Comparison of ENCODE assay signal across 8 cellular contexts in the genomic region with DNA sequence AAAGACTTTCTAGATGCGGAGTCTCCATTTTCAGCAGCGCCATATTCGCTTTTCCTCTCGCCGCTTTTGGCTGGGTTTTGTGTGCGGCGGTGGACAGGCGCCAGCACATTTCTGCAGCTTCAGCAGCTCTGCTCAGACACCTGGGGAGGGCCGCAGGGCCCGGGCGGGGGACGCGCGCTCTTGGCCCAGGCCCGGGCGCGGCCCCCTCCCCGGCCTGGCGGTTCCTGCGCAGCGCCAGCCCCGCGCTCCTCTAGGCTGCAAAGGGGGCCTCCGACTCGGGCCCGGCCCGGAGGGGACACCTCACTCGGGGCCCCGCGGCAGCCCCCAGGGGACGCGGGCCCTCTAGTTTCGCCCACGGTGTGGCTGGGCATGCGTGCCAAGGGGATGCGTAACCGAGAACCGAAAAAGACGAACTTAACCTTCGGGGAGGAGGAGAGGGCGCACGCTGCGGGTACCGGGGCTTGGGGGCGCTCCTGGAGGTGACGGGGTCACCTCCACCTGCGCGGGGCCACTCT. TPM values are rescaled to one million over a fixed set of nuclear protein-coding genes. Genes with fewer than 3 reads are reported as not detected.
A peak's percentile ranks its signal among the peaks of the same experiment; 100 is the strongest.
DNase-seq lines count a peak whose midpoint lies in the region; ATAC-seq and TF ChIP-seq lines count a peak whose summit lies in the region.

No MANE protein-coding gene starts in this region.

- no peaks in the 10 kb centered on the region for H3K79me2 ChIP-seq in DOHH2 (ENCODE audit: control insufficient read depth, low read length)

- ATAC-seq in GM21528 (IDR thresholded peaks at IDR 0.05; ENCODE audit: low FRiP score, unreplicated experiment): peak; percentile 67

- under 1% methylated on average over 48 of the region's 48 CpGs for WGBS in thymus

- no peaks in the 10 kb centered on the region for H3K9me2 ChIP-seq in DOHH2 (replicated peaks; ENCODE audit: control insufficient read depth, low read length)

- H3K36me3 Mint-ChIP-seq in activated T-helper 2 cell treated with anti-CD3 and anti-CD28 coated beads, Interferon-gamma antibody, Interleukin-2, Interleukin-4, amounts not matched to agents 10 μg/mL and 5 μg/mL and 100 μg/mL, durations not matched to agents 14 hours and 24 hours and 36 hours (ENCODE audit: low read depth): peaks cover 18% of the 10 kb centered on the region

- H3K27me3 ChIP-seq in DOHH2 (ENCODE audit: control insufficient read depth, low read length): peaks cover 75% of the 10 kb centered on the region
- peaks cover 8% of the 10 kb centered on the region for H3K27me3 ChIP-seq in MG63
- H3K27me3 ChIP-seq in neuron (ENCODE audit: insufficient read depth, low read length): peaks cover 31% of the 10 kb centered on the region
- H3K27me3 ChIP-seq in thymus (ENCODE audit: control insufficient read depth, insufficient read depth): peaks cover 17% of the 10 kb centered on the region

- no peak overlapping the region for H3K27ac ChIP-seq in DOHH2 (ENCODE audit: low read depth, low read length)
- peak overlapping the region; percentile 89 for H3K27ac ChIP-seq in thymus (ENCODE audit: low read depth)

- H3K36me3 ChIP-seq in DOHH2 (ENCODE audit: control insufficient read depth, low read length) (no peaks in the 10 kb centered on the region), MG63 (no peaks in the 10 kb centered on the region), neuron (ENCODE audit: insufficient read depth, low read length) (no peaks in the 10 kb centered on the region), thymus (ENCODE audit: control insufficient read depth, insufficient read depth) (no peaks in the 10 kb centered on the region)

- peak overlapping the region; percentile 95 for H2AFZ ChIP-seq in neuron (ENCODE audit: low read depth, low read length)

- H3K27ac Mint-ChIP-seq in activated T-helper 2 cell treated with anti-CD3 and anti-CD28 coated beads, Interferon-gamma antibody, Interleukin-2, Interleukin-4, amounts not matched to agents 10 μg/mL and 5 μg/mL and 100 μg/mL, durations not matched to agents 14 hours and 24 hours and 36 hours: peak overlapping the region; percentile 100

- no peaks in the 10 kb centered on the region for H4K20me1 ChIP-seq in DOHH2 (ENCODE audit: control insufficient read depth, insufficient read depth, low read depth, low read length)

- peaks cover 24% of the 10 kb centered on the region for H3K4me1 Mint-ChIP-seq in activated T-helper 2 cell treated with anti-CD3 and anti-CD28 coated beads, Interferon-gamma antibody, Interleukin-2, Interleukin-4, amounts not matched to agents 10 μg/mL and 5 μg/mL and 100 μg/mL, durations not matched to agents 14 hours and 24 hours and 36 hours (ENCODE audit: low read depth)

- H3K4me2 ChIP-seq in DOHH2 (ENCODE audit: low read length): peak overlapping the region; percentile 88

- peak overlapping the region; percentile 94 for H3K4me3 Mint-ChIP-seq in activated T-helper 2 cell treated with anti-CD3 and anti-CD28 coated beads, Interferon-gamma antibody, Interleukin-2, Interleukin-4, amounts not matched to agents 10 μg/mL and 5 μg/mL and 100 μg/mL, durations not matched to agents 14 hours and 24 hours and 36 hours (ENCODE audit: low read depth)

- H3K9me3 Mint-ChIP-seq in activated T-helper 2 cell treated with anti-CD3 and anti-CD28 coated beads, Interferon-gamma antibody, Interleukin-2, Interleukin-4, amounts not matched to agents 10 μg/mL and 5 μg/mL and 100 μg/mL, durations not matched to agents 14 hours and 24 hours and 36 hours: no peaks in the 10 kb centered on the region

- peaks cover 11% of the 10 kb centered on the region; the same call in 1 of the 2 replicates for H3F3A ChIP-seq in DOHH2 (ENCODE audit: control insufficient read depth, insufficient read depth)

- DNase-seq in MG63: peak; percentile 26
- peak; percentile 47 for DNase-seq in activated T-helper 2 cell treated with anti-CD3 and anti-CD28 coated beads, Interferon-gamma antibody, Interleukin-2, Interleukin-4, amounts not matched to agents 10 μg/mL and 5 μg/mL and 100 μg/mL, durations not matched to agents 14 hours and 24 hours and 36 hours (ENCODE audit: low spot score)
- DNase-seq in foreskin fibroblast: peak in 1 of 2 donors; percentile 61
- DNase-seq in SIG-M5 treated with dmso at 0.1 percent for 504 hours (lab: John Stamatoyannopoulos, UW; ENCODE audit: unreplicated experiment): no peak

- H3K4me1 ChIP-seq in DOHH2 (ENCODE audit: control insufficient read depth, low read length): peaks cover 20% of the 10 kb centered on the region
- peaks cover 5% of the 10 kb centered on the region for H3K4me1 ChIP-seq in neuron (ENCODE audit: insufficient read depth, low read length)
- peaks cover 7% of the 10 kb centered on the region for H3K4me1 ChIP-seq in thymus (ENCODE audit: control insufficient read depth, insufficient read depth, low read length)

- no peaks in the 10 kb centered on the region for H3K9me3 ChIP-seq in DOHH2 (ENCODE audit: control insufficient read depth, insufficient read depth, low read length)
- no peaks in the 10 kb centered on the region for H3K9me3 ChIP-seq in MG63
- H3K9me3 ChIP-seq in neuron (ENCODE audit: low read length): peaks cover 4% of the 10 kb centered on the region
- no peaks in the 10 kb centered on the region for H3K9me3 ChIP-seq in thymus (ENCODE audit: control insufficient read depth)

- peaks cover 21% of the 10 kb centered on the region for H3K27me3 Mint-ChIP-seq in activated T-helper 2 cell treated with anti-CD3 and anti-CD28 coated beads, Interferon-gamma antibody, Interleukin-2, Interleukin-4, amounts not matched to agents 10 μg/mL and 5 μg/mL and 100 μg/mL, durations not matched to agents 14 hours and 24 hours and 36 hours (ENCODE audit: low read depth)

- intact Hi-C loops in activated T-helper 2 cell treated with anti-CD3 and anti-CD28 coated beads, Interferon-gamma antibody, Interleukin-2, Interleukin-4, amounts not matched to agents 10 μg/mL and 5 μg/mL and 100 μg/mL, durations not matched to agents 14 hours and 24 hours and 36 hours (cut with micrococcal nuclease): loop anchor here (1.0 to 5.0 kb wide), 6 partner anchors 64 to 845 kb away; a partner anchor contains a TSS

- peak overlapping the region; percentile 76 for H3K4me3 ChIP-seq in DOHH2 (ENCODE audit: low read length)
- peak overlapping the region; percentile 46 for H3K4me3 ChIP-seq in MG63
- peak overlapping the region; percentile 54 to 56 for H3K4me3 ChIP-seq in foreskin fibroblast (ENCODE audit: low read depth in 1 of 2, low read length in 2 of 2)
- peak overlapping the region; percentile 51 for H3K4me3 ChIP-seq in neuron (ENCODE audit: low read length)
- peak overlapping the region; percentile 85 for H3K4me3 ChIP-seq in thymus (ENCODE audit: low read length)

- TF ChIP-seq CTCF in DOHH2 (IDR thresholded peaks at IDR 0.05; ENCODE audit: low read depth, low read length, poor library complexity, severe bottlenecking) (no peak), foreskin fibroblast (IDR thresholded peaks at IDR 0.05; ENCODE audit: low read depth, low read length) (no peak)

RNA-seq across cellular contexts. Expression of a gene that starts 34.5 kb away (rescaled TPM):
- total RNA-seq in MG63 (2014; rRNA removed; shearing (Covaris generic); ENCODE audit: low replicate concordance): not detected in 2 replicates
- not detected in 2 replicates for total RNA-seq in activated T-helper 2 cell treated with anti-CD3 and anti-CD28 coated beads, Interferon-gamma antibody, Interleukin-2, Interleukin-4, amounts not matched to agents 10 μg/mL and 5 μg/mL and 100 μg/mL, durations not matched to agents 14 hours and 24 hours and 36 hours
- 0.11 TPM for polyA plus RNA-seq in thymus
